ENCODE assay signal across 11 cellular contexts in genomic region chr22:19419086-19419463, GRCh38. TPM values are rescaled to one million over a fixed set of nuclear protein-coding genes. Genes with fewer than 3 reads are reported as not detected.
DNase-seq lines count a peak whose midpoint lies in the region; ATAC-seq and TF ChIP-seq lines count a peak whose summit lies in the region.
"Had no signal": no experiment of that assay in that cellular context is flagged by ENCODE, and none has a peak within 500 bp of the region (broad histone marks: within the 10 kb centered on the region; RNA-seq: fewer than 3 reads in every experiment).

No MANE protein-coding gene starts in this region.

- no peak overlapping the region for H2AFZ ChIP-seq in OCI-LY3 (ENCODE audit: low read depth, low read length)

- peaks cover 99% of the 10 kb centered on the region for H3K79me2 ChIP-seq in OCI-LY3 (ENCODE audit: low read length)

- H3K36me3 ChIP-seq in right atrium auricular region (no peaks in the 10 kb centered on the region), OCI-LY3 (replicated peaks; ENCODE audit: low read depth, low read length) (peaks cover 10% of the 10 kb centered on the region)

- H3K27ac ChIP-seq in right atrium auricular region (no peak overlapping the region), OCI-LY3 (ENCODE audit: low read length) (peak overlapping the region; percentile 74)

- H3K4me3 ChIP-seq in right atrium auricular region, result no peak overlapping the region
- peak overlapping the region; percentile 33 for H3K4me3 ChIP-seq in OCI-LY3 (ENCODE audit: low read length)

- intact Hi-C loops in left ventricle myocardium superior (cut with micrococcal nuclease), result no loop called here

- peaks cover 18% of the 10 kb centered on the region for H3K36me3 Mint-ChIP-seq in effector memory CD8-positive, alpha-beta T cell (ENCODE audit: insufficient read depth)

- TF ChIP-seq CTCF in right atrium auricular region (IDR thresholded peaks at IDR 0.05) (no peak), OCI-LY3 (IDR thresholded peaks at IDR 0.05; ENCODE audit: low read depth, low read length) (no peak)

- H3K27me3 Mint-ChIP-seq in effector memory CD8-positive, alpha-beta T cell, result no peaks in the 10 kb centered on the region

- H3K4me3 Mint-ChIP-seq in effector memory CD8-positive, alpha-beta T cell, result peak overlapping the region; percentile 68 to 77

- peaks cover 64% of the 10 kb centered on the region for H4K20me1 ChIP-seq in OCI-LY3 (ENCODE audit: insufficient read depth, low read length)

- H3K4me2 ChIP-seq in OCI-LY3 (ENCODE audit: low read length), result peak overlapping the region; percentile 64

- H3K4me1 ChIP-seq in right atrium auricular region (peaks cover 0 to 9% of the 10 kb centered on the region in 2 donors), OCI-LY3 (ENCODE audit: low read length) (peaks cover 22% of the 10 kb centered on the region)
- H3K4me1 ChIP-seq: BE2C had no signal

- H3K27ac Mint-ChIP-seq in effector memory CD8-positive, alpha-beta T cell, result peak overlapping the region; percentile 95 to 96

- H3K9ac ChIP-seq in OCI-LY3 (ENCODE audit: low read length), result peak overlapping the region; percentile 36

- peaks cover 55 to 68% of the 10 kb centered on the region in 2 donors for H3K4me1 Mint-ChIP-seq in effector memory CD8-positive, alpha-beta T cell (ENCODE audit: low read depth in 2 of 2)

- DNase-seq in left ventricle myocardium superior, result no peak
- no peak for DNase-seq in right atrium auricular region (ENCODE audit: low spot score)
- no peak for DNase-seq in effector memory CD8-positive, alpha-beta T cell
- DNase-seq in NCI-H82 (lab: John Stamatoyannopoulos, UW), result no peak
- no peak for DNase-seq in DMS79 (lab: John Stamatoyannopoulos, UW)
- no peak for DNase-seq in stimulated activated CD4-positive, alpha-beta T cell treated with anti-CD3 and anti-CD28 coated beads, Interleukin-15, amount 100 ng/mL, for 24 hours
- no peak for DNase-seq in NCI-H524 (lab: John Stamatoyannopoulos, UW)
- DNase-seq: activated gamma-delta T cell, BE2C, NCI-H1417 had no signal

- H3K9me3 ChIP-seq in right atrium auricular region, result no peaks in the 10 kb centered on the region
- no peaks in the 10 kb centered on the region for H3K9me3 ChIP-seq in OCI-LY3 (ENCODE audit: insufficient read depth, low read length)
- H3K9me3 ChIP-seq: BE2C had no signal

- peak; percentile 34 for ATAC-seq in left ventricle myocardium superior
- no peak for ATAC-seq in effector memory CD8-positive, alpha-beta T cell (replicated peaks)

- no peaks in the 10 kb centered on the region for H3K9me3 Mint-ChIP-seq in effector memory CD8-positive, alpha-beta T cell

- H3K27me3 ChIP-seq in right atrium auricular region (no peaks in the 10 kb centered on the region), OCI-LY3 (ENCODE audit: low read depth, low read length) (no peaks in the 10 kb centered on the region)
- H3K27me3 ChIP-seq: BE2C had no signal

RNA-seq across cellular contexts. Expression of gene HIRA, which starts 12.5 kb away (rescaled TPM):
- total RNA-seq in left ventricle myocardium superior, result 18.2 TPM
- total RNA-seq in right atrium auricular region, result 10 to 100 TPM in 1 of 2 donors, 1 to 10 TPM in 1; 9.8 to 15.7 TPM

RNA-seq across cellular contexts. Expression of gene MRPL40, which starts 13.3 kb away (rescaled TPM):
- total RNA-seq in left ventricle myocardium superior (52.7 TPM), right atrium auricular region (10 to 100 TPM; 31.9 to 40.9 TPM)

RNA-seq across cellular contexts. Expression of gene C22orf39, which starts 28.4 kb away (rescaled TPM):
- total RNA-seq in left ventricle myocardium superior (68.6 TPM), right atrium auricular region (10 to 100 TPM; 61.0 to 68.7 TPM)

RNA-seq across cellular contexts. Expression of gene UFD1, which starts 59.9 kb away (rescaled TPM):
- 44.5 TPM for total RNA-seq in left ventricle myocardium superior
- total RNA-seq in right atrium auricular region, result 10 to 100 TPM; 22.7 to 33.8 TPM
